ENCODE assay signal across 8 cellular contexts in the genomic region with DNA sequence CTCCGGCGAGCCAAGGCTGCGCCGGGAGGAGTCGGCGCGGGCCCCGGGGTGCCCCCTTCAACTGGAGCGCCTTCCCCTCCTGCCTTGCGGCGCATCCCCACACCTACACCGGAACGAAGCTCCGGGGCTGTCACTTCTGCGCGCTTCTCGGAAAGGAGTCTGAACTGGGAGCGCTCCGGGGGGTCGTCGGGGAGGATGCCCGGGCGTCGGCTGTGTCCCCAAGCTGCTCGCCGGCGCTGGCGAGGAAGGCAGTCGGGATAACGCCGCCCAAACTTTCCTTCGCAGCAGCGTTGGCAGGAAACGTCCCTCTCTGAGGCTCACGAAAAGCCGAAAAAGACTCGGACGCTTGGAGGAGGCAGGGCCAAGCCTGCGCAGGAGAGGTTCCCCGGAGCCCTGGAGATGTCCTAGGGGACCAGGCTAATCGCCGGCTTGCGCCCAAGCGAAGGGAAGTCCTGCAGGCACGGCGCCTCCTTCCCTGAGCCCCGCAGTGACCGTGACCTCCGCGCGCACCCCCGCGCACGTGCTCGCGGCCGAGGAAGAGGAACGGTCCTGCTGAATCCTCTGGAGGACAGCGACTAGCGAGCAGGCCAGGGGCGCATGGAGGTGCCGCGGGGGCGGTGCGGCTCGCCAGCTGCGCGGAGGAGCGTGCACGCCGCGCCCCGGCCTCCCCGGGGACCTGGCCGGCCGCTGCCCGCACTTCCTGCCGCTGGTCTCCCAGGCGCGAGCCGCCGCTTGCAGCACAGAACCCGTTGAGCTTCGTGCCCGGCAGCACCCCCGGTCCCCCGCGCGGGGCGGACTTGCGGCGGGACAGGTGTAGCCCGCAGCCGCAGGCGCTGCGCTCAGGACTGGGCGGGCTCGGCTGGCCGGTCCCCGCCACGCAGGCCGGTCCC. TPM values are rescaled to one million over a fixed set of nuclear protein-coding genes. Genes with fewer than 3 reads are reported as not detected.
DNase-seq lines count a peak whose midpoint lies in the region; ATAC-seq and TF ChIP-seq lines count a peak whose summit lies in the region.

Gene SH3RF3 (plus strand): TSS at position 740 of the 890 bp plus-strand sequence.

- POLR2A ChIA-PET in activated CD4-positive, alpha-beta memory T cell treated with anti-CD3 and anti-CD28 coated beads, Interleukin-2, amount 10 ng/mL, durations not matched to agents 7 days and 5 days (lab: Charles Lee), result no interaction called here

- H3K4me1 Mint-ChIP-seq in activated CD4-positive, alpha-beta memory T cell treated with anti-CD3 and anti-CD28 coated beads, Interleukin-2, amount 10 ng/mL, durations not matched to agents 7 days and 5 days, result peaks cover 27% of the 10 kb centered on the region
- peaks cover 4% of the 10 kb centered on the region for H3K4me1 Mint-ChIP-seq in mesothelial cell of epicardium

- H3K36me3 Mint-ChIP-seq in activated CD4-positive, alpha-beta memory T cell treated with anti-CD3 and anti-CD28 coated beads, Interleukin-2, amount 10 ng/mL, durations not matched to agents 7 days and 5 days (ENCODE audit: low read depth), result peaks cover 3% of the 10 kb centered on the region
- H3K36me3 Mint-ChIP-seq in mesothelial cell of epicardium, result no peaks in the 10 kb centered on the region

- H3K27me3 ChIP-seq in HL-60 (ENCODE audit: insufficient read depth, poor library complexity, severe bottlenecking) (peaks cover 9% of the 10 kb centered on the region), thymus (ENCODE audit: control insufficient read depth, insufficient read depth) (peaks cover 48% of the 10 kb centered on the region)

- H3K9me3 Mint-ChIP-seq in activated CD4-positive, alpha-beta memory T cell treated with anti-CD3 and anti-CD28 coated beads, Interleukin-2, amount 10 ng/mL, durations not matched to agents 7 days and 5 days, result no peaks in the 10 kb centered on the region
- no peaks in the 10 kb centered on the region for H3K9me3 Mint-ChIP-seq in mesothelial cell of epicardium

- H3K27ac Mint-ChIP-seq in activated CD4-positive, alpha-beta memory T cell treated with anti-CD3 and anti-CD28 coated beads, Interleukin-2, amount 10 ng/mL, durations not matched to agents 7 days and 5 days, result no peak within 1 kb of the TSS
- H3K27ac Mint-ChIP-seq in mesothelial cell of epicardium, result no peak within 1 kb of the TSS

- no peaks in the 10 kb centered on the region for H3K36me3 ChIP-seq in thymus (ENCODE audit: control insufficient read depth, insufficient read depth)

- peaks cover 66% of the 10 kb centered on the region for H3K27me3 Mint-ChIP-seq in activated CD4-positive, alpha-beta memory T cell treated with anti-CD3 and anti-CD28 coated beads, Interleukin-2, amount 10 ng/mL, durations not matched to agents 7 days and 5 days
- H3K27me3 Mint-ChIP-seq in mesothelial cell of epicardium (ENCODE audit: low read depth), result peaks cover 63% of the 10 kb centered on the region

- peak; percentile 38 for DNase-seq in NCI-H1092 treated with DMSO at 0.1 percent for 48 hours (lab: John Stamatoyannopoulos, UW)
- no peak for DNase-seq in NCI-H1092 (lab: John Stamatoyannopoulos, UW)
- DNase-seq in HL-60 (ENCODE audit: low read depth in 1 of 2, low spot score in 1 of 2), result peak; percentile 49 to 55
- peak; percentile 25 for DNase-seq in activated CD4-positive, alpha-beta memory T cell treated with anti-CD3 and anti-CD28 coated beads, Interleukin-2, amount 10 ng/mL, durations not matched to agents 7 days and 5 days
- DNase-seq in epithelial cell of proximal tubule (ENCODE audit: low read depth), result no peak
- peak in 1 of 2 experiments; percentile 56 for DNase-seq in mesothelial cell of epicardium (ENCODE audit: low spot score in 2 of 2, unreplicated experiment in 2 of 2)

- WGBS in thymus, result 1% methylated on average over 102 of the region's 102 CpGs

- no peaks in the 10 kb centered on the region for H3K4me1 ChIP-seq in thymus (ENCODE audit: control insufficient read depth, insufficient read depth, low read length)

- H3K4me3 Mint-ChIP-seq in activated CD4-positive, alpha-beta memory T cell treated with anti-CD3 and anti-CD28 coated beads, Interleukin-2, amount 10 ng/mL, durations not matched to agents 7 days and 5 days, result peak within 1 kb of the TSS; percentile 64
- H3K4me3 Mint-ChIP-seq in mesothelial cell of epicardium, result peak within 1 kb of the TSS; percentile 73

- CTCF ChIA-PET in activated CD4-positive, alpha-beta memory T cell treated with anti-CD3 and anti-CD28 coated beads, Interleukin-2, amount 10 ng/mL, durations not matched to agents 7 days and 5 days (lab: Charles Lee), result interaction anchor here (0.7 to 4.3 kb wide), 4 partner anchors 38 to 381 kb away, joined by 3 to 32 read pairs (median 4); no protein-coding TSS in a partner anchor

- no peak for TF ChIP-seq CTCF in HL-60 (IDR thresholded peaks at IDR 0.05; ENCODE audit: insufficient read depth, low read length)
- TF ChIP-seq CTCF in epithelial cell of proximal tubule (conservative IDR thresholded peaks at IDR 0.05; ENCODE audit: low read depth, low read length), result no peak
- TF ChIP-seq CTCF in mesothelial cell of epicardium (IDR thresholded peaks at IDR 0.05; ENCODE audit: unreplicated experiment), result peak; percentile 14

- no peak for ATAC-seq in HG03039 (IDR thresholded peaks at IDR 0.05; ENCODE audit: unreplicated experiment)

- no peaks in the 10 kb centered on the region for H3K9me3 ChIP-seq in thymus (ENCODE audit: control insufficient read depth)

- H3K27ac ChIP-seq in HL-60 (replicated peaks) (peak within 1 kb of the TSS; percentile 46), thymus (ENCODE audit: low read depth) (peak within 1 kb of the TSS; percentile 52)

- H3K4me3 ChIP-seq in HL-60 (replicated peaks; ENCODE audit: insufficient read depth, low read length) (peak within 1 kb of the TSS; percentile 52), epithelial cell of proximal tubule (ENCODE audit: low read depth, low read length) (peak within 1 kb of the TSS; percentile 55), thymus (ENCODE audit: low read length) (peak within 1 kb of the TSS; percentile 55)

RNA-seq across cellular contexts. Expression of gene SH3RF3, which starts in this region (rescaled TPM):
- total RNA-seq in activated CD4-positive, alpha-beta memory T cell treated with anti-CD3 and anti-CD28 coated beads, Interleukin-2, amount 10 ng/mL, durations not matched to agents 7 days and 5 days, result under 1 TPM; 0.23 to 0.45 TPM
- 1.7 and 8.3 TPM in 2 replicates for total RNA-seq in epithelial cell of proximal tubule
- total RNA-seq in mesothelial cell of epicardium, result 2.5 to 2.8 TPM (median 2.7 TPM) in 3 replicates
- 8.2 TPM for polyA plus RNA-seq in thymus

Comparison
In these comparisons a context has a peak if more than half of its experiments do, and no peak if none do; other contexts are left out.
1. DNase-seq: peak in NCI-H1092 treated with DMSO at 0.1 percent for 48 hours (single experiment) and HL-60 (2 of 2); none in NCI-H1092 (single experiment) and epithelial cell of proximal tubule (single experiment).
2. Peak in DNase-seq in activated CD4-positive, alpha-beta memory T cell treated with anti-CD3 and anti-CD28 coated beads, Interleukin-2, amount 10 ng/mL, durations not matched to agents 7 days and 5 days; RNA of the gene not detected or under 1 TPM.
3. Peak in every context shown above with its lines, with median percentiles within 50 percentile points of each other: H3K4me3 ChIP-seq.